Comparison of ENCODE assay signal across 2 cellular contexts in the genomic region with DNA sequence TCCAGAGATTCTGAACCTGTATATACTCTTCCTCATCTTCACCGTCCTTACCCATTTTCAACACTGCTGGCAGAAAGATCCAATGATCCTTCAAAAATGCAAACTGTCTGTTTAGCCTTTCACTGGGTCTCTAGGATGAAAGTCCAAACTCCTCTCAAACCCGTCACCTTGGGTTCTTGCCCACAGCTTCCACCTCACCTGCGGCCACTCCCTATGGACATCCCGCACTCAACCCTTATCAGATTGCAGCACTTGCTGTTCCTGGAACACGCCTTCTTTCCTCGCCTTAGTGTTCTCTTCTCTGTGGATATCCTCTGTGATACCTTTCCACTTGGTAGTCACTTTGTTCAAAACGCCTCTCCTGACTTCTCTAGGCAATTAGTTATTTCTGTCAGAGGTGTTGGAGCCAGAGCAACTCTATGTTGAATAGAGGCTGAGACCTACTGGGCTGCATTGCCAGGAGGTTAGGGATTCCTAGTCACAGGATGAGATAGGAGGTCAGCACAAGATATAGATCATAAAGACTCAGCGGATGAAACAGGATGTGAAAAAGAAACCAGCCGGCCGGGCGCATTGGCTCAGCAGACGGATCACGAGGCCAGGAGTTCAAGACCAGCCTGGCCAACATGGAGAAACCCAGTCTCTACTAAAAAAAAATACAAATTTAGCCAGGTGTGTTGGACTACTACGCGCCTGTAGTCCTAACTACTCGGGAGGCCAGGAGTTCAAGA.
TF ChIP-seq lines count a peak whose summit lies in the region.

No MANE protein-coding gene starts in this region.

TF ChIP-seq in WTC11, 78 proteins besides CTCF, POLR2A, EP300 and RAD21 (continues in another document):
- TF ChIP-seq, protein P1, sequence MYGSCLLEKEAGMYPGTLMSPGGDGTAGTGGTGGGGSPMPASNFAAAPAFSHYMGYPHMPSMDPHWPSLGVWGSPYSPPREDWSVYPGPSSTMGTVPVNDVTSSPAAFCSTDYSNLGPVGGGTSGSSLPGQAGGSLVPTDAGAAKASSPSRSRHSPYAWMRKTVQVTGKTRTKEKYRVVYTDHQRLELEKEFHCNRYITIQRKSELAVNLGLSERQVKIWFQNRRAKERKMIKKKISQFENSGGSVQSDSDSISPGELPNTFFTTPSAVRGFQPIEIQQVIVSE (CRISPR knock-in tag; IDR thresholded peaks at IDR 0.05; ENCODE audit: borderline replicate concordance) = no peak
- no peak for TF ChIP-seq ZNF281 (CRISPR knock-in tag; IDR thresholded peaks at IDR 0.05)
- no peak for TF ChIP-seq TP53 (CRISPR knock-in tag; IDR thresholded peaks at IDR 0.05)
- TF ChIP-seq TCF7 (CRISPR knock-in tag; IDR thresholded peaks at IDR 0.05; ENCODE audit: low read depth) = no peak
- TF ChIP-seq NR1H2 (CRISPR knock-in tag; IDR thresholded peaks at IDR 0.05) = no peak
- no peak for TF ChIP-seq ZBTB21 (CRISPR knock-in tag; IDR thresholded peaks at IDR 0.05; ENCODE audit: borderline replicate concordance)
- TF ChIP-seq ARID4B (CRISPR knock-in tag; IDR thresholded peaks at IDR 0.05; ENCODE audit: borderline replicate concordance) = no peak
- TF ChIP-seq ZNF121 (CRISPR knock-in tag; IDR thresholded peaks at IDR 0.05) = no peak
- TF ChIP-seq, protein P2, sequence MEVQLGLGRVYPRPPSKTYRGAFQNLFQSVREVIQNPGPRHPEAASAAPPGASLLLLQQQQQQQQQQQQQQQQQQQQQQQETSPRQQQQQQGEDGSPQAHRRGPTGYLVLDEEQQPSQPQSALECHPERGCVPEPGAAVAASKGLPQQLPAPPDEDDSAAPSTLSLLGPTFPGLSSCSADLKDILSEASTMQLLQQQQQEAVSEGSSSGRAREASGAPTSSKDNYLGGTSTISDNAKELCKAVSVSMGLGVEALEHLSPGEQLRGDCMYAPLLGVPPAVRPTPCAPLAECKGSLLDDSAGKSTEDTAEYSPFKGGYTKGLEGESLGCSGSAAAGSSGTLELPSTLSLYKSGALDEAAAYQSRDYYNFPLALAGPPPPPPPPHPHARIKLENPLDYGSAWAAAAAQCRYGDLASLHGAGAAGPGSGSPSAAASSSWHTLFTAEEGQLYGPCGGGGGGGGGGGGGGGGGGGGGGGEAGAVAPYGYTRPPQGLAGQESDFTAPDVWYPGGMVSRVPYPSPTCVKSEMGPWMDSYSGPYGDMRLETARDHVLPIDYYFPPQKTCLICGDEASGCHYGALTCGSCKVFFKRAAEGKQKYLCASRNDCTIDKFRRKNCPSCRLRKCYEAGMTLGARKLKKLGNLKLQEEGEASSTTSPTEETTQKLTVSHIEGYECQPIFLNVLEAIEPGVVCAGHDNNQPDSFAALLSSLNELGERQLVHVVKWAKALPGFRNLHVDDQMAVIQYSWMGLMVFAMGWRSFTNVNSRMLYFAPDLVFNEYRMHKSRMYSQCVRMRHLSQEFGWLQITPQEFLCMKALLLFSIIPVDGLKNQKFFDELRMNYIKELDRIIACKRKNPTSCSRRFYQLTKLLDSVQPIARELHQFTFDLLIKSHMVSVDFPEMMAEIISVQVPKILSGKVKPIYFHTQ (CRISPR knock-in tag; IDR thresholded peaks at IDR 0.05) = no peak
- TF ChIP-seq RELA (CRISPR knock-in tag; IDR thresholded peaks at IDR 0.05; ENCODE audit: borderline replicate concordance) = no peak
- no peak for TF ChIP-seq ZNF219 (CRISPR knock-in tag; IDR thresholded peaks at IDR 0.05; ENCODE audit: borderline replicate concordance)
- TF ChIP-seq ESRRA (CRISPR knock-in tag; IDR thresholded peaks at IDR 0.05; ENCODE audit: borderline replicate concordance) = no peak

TF ChIP-seq in HepG2, 621 proteins besides CTCF, POLR2A, EP300 and RAD21:
- TF ChIP-seq RBM22 (optimal IDR thresholded peaks at IDR 0.05; ENCODE audit: low read length) = no peak
- TF ChIP-seq MIER3 (CRISPR knock-in tag; IDR thresholded peaks at IDR 0.05; ENCODE audit: borderline replicate concordance) = no peak
- TF ChIP-seq RFX1 (IDR thresholded peaks at IDR 0.05) = no peak
- TF ChIP-seq FOXA3 (CRISPR knock-in tag; IDR thresholded peaks at IDR 0.05) = no peak
- no peak for TF ChIP-seq JDP2 (CRISPR knock-in tag; IDR thresholded peaks at IDR 0.05; ENCODE audit: borderline replicate concordance)
- TF ChIP-seq TAF15 (IDR thresholded peaks at IDR 0.05; ENCODE audit: low read depth, low read length, poor library complexity, severe bottlenecking) = no peak
- TF ChIP-seq NFRKB (IDR thresholded peaks at IDR 0.05) = no peak
- TF ChIP-seq, protein P3, sequence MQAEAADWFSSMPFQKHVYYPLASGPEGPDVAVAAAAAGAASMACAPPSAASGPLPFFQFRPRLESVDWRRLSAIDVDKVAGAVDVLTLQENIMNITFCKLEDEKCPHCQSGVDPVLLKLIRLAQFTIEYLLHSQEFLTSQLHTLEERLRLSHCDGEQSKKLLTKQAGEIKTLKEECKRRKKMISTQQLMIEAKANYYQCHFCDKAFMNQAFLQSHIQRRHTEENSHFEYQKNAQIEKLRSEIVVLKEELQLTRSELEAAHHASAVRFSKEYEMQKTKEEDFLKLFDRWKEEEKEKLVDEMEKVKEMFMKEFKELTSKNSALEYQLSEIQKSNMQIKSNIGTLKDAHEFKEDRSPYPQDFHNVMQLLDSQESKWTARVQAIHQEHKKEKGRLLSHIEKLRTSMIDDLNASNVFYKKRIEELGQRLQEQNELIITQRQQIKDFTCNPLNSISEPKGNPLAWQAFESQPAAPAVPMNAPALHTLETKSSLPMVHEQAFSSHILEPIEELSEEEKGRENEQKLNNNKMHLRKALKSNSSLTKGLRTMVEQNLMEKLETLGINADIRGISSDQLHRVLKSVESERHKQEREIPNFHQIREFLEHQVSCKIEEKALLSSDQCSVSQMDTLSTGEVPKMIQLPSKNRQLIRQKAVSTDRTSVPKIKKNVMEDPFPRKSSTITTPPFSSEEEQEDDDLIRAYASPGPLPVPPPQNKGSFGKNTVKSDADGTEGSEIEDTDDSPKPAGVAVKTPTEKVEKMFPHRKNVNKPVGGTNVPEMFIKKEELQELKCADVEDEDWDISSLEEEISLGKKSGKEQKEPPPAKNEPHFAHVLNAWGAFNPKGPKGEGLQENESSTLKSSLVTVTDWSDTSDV (CRISPR knock-in tag; IDR thresholded peaks at IDR 0.05) = no peak
